In the genomic region with DNA sequence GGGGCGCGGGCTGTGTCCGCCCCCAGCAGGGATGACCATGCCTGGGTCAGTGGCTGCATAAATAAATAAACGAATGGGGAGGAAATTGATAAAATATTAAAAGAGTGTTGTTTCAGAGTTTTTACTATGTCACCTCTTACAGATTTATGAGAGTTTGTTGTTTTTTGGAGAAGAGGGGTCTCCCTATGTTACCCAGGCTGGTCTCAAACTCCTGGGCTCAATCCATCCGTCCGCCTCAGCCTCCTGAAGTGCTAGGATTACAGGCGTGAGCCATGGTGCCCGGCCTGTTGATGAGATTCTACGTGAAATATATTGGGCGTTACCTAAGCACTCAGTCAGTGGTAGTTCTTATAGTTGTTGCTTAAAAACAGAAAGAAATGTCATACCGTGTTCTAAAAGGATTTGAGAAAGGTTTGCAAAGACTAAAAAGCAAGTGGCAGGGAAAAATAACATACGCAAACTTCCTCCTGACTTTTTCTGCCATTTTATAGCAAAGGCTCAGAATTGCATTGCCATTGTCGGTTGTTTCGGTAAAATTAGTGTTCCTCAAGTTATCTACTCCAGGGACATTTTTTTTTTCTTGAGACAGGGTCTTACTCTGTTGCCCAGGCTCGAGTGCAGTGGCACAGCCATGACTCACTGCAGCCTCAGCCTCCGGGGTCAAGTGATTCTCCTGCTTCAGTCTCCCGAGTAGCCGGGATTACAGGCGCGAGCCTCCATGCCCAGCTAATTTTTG, we compare ENCODE assay signal across 8 cellular contexts. TPM values are rescaled to one million over a fixed set of nuclear protein-coding genes. Genes with fewer than 3 reads are reported as not detected.
A peak's percentile ranks its signal among the peaks of the same experiment; 100 is the strongest.
DNase-seq lines count a peak whose midpoint lies in the region; ATAC-seq and TF ChIP-seq lines count a peak whose summit lies in the region.

No MANE protein-coding gene starts in this region.

- no peaks in the 10 kb centered on the region for H3K9me2 ChIP-seq in Karpas-422 (replicated peaks; ENCODE audit: insufficient read depth, low read length)

- H3K4me1 ChIP-seq in Karpas-422 (ENCODE audit: low read length), result peaks cover 11% of the 10 kb centered on the region
- peaks cover 7 to 10% of the 10 kb centered on the region in 2 donors for H3K4me1 ChIP-seq in naive thymus-derived CD4-positive, alpha-beta T cell (ENCODE audit: control insufficient read depth in 2 of 2, insufficient read depth in 2 of 2, low read length in 2 of 2)

- no peaks in the 10 kb centered on the region for H3K27me3 ChIP-seq in Karpas-422 (ENCODE audit: low read length)
- H3K27me3 ChIP-seq in naive thymus-derived CD4-positive, alpha-beta T cell (ENCODE audit: control insufficient read depth in 2 of 2, insufficient read depth in 2 of 2, low read length in 2 of 2), result no peaks in the 10 kb centered on the region

- peak overlapping the region; percentile 82 for H3K27ac Mint-ChIP-seq in chondrocyte (ENCODE audit: unreplicated experiment)
- peak overlapping the region; percentile 89 to 99 (median 97) for H3K27ac Mint-ChIP-seq in naive thymus-derived CD4-positive, alpha-beta T cell

- H3K27me3 Mint-ChIP-seq in chondrocyte (ENCODE audit: low read depth), result no peaks in the 10 kb centered on the region
- H3K27me3 Mint-ChIP-seq in naive thymus-derived CD4-positive, alpha-beta T cell, result no peaks in the 10 kb centered on the region

- H3K4me1 Mint-ChIP-seq in chondrocyte (ENCODE audit: low read depth), result peaks cover 13% of the 10 kb centered on the region
- H3K4me1 Mint-ChIP-seq in naive thymus-derived CD4-positive, alpha-beta T cell, result peaks cover 5 to 26% (median 13%) of the 10 kb centered on the region in 7 donors

- POLR2A ChIA-PET in naive thymus-derived CD4-positive, alpha-beta T cell (lab: Charles Lee), result interaction anchor here (0.7 to 2.6 kb wide), 14 partner anchors 15 to 403 kb away, joined by 3 to 113 read pairs (median 6); a partner anchor contains a TSS

- intact Hi-C loops in naive thymus-derived CD4-positive, alpha-beta T cell (cut with micrococcal nuclease), result loop anchor here in 1 of 2 donors (5.0 kb wide), 1 partner anchor 240 kb away; a partner anchor contains a TSS

- peak overlapping the region; percentile 67; the same call in 1 of the 2 replicates for H3K9ac ChIP-seq in Karpas-422 (ENCODE audit: low read length)

- TF ChIP-seq CTCF in C4-2B (conservative IDR thresholded peaks at IDR 0.05), result no peak
- no peak for TF ChIP-seq CTCF in chondrocyte (IDR thresholded peaks at IDR 0.05)

- H3K4me3 Mint-ChIP-seq in chondrocyte (ENCODE audit: unreplicated experiment), result peak overlapping the region; percentile 84
- peak overlapping the region; percentile 73 to 94 (median 90) for H3K4me3 Mint-ChIP-seq in naive thymus-derived CD4-positive, alpha-beta T cell

- CTCF ChIA-PET in naive thymus-derived CD4-positive, alpha-beta T cell (lab: Charles Lee), result interaction anchor here (0.8 to 1.9 kb wide), 3 partner anchors 30 to 40 kb away, joined by 3 to 13 read pairs (median 5); a partner anchor contains a TSS

- no peaks in the 10 kb centered on the region for H3K36me3 Mint-ChIP-seq in chondrocyte (ENCODE audit: low read depth)
- no peaks in the 10 kb centered on the region for H3K36me3 Mint-ChIP-seq in naive thymus-derived CD4-positive, alpha-beta T cell

- no peak for ATAC-seq in naive thymus-derived CD4-positive, alpha-beta T cell
- ATAC-seq in GM21723 (IDR thresholded peaks at IDR 0.05; ENCODE audit: unreplicated experiment), result no peak

- no peaks in the 10 kb centered on the region for H3K9me3 ChIP-seq in Karpas-422 (ENCODE audit: low read length)
- H3K9me3 ChIP-seq in naive thymus-derived CD4-positive, alpha-beta T cell (ENCODE audit: control insufficient read depth in 2 of 3, low read length in 3 of 3), result no peaks in the 10 kb centered on the region

- H3K9me3 Mint-ChIP-seq in chondrocyte (ENCODE audit: low read depth), result no peaks in the 10 kb centered on the region
- H3K9me3 Mint-ChIP-seq in naive thymus-derived CD4-positive, alpha-beta T cell, result peaks cover 0 to 2% (median 0%) of the 10 kb centered on the region in 11 donors

- peak overlapping the region; percentile 76 for H3K4me3 ChIP-seq in Karpas-422 (ENCODE audit: low read length)
- peak overlapping the region; percentile 85 for H3K4me3 ChIP-seq in naive thymus-derived CD4-positive, alpha-beta T cell (ENCODE audit: low read length)

- H3K36me3 ChIP-seq in Karpas-422 (ENCODE audit: insufficient read depth, low read length), result no peaks in the 10 kb centered on the region
- H3K36me3 ChIP-seq in naive thymus-derived CD4-positive, alpha-beta T cell (ENCODE audit: control insufficient read depth in 2 of 3, insufficient read depth in 3 of 3, low read length in 3 of 3), result no peaks in the 10 kb centered on the region

- DNase-seq in Karpas-422, result no peak
- peak; percentile 21 for DNase-seq in chondrocyte (ENCODE audit: low spot score)
- DNase-seq in naive thymus-derived CD4-positive, alpha-beta T cell, result peak in 4 of 9 donors; percentile 13 to 34 (median 20)
- DNase-seq in GM19240 (ENCODE audit: insufficient read length, low spot score), result no peak
- no peak for DNase-seq in middle frontal gyrus (ENCODE audit: extremely low spot score, low spot score)
- DNase-seq in hippocampal formation (lab: John Stamatoyannopoulos, UW), result no peak

- peak overlapping the region; percentile 86 for H3K4me2 ChIP-seq in Karpas-422 (ENCODE audit: low read depth, low read length, poor library complexity, severe bottlenecking)

- H3K27ac ChIP-seq in C4-2B (peak overlapping the region; percentile 97), Karpas-422 (ENCODE audit: low read length) (no peak overlapping the region)
- peak overlapping the region; percentile 87 for H3K27ac ChIP-seq in naive thymus-derived CD4-positive, alpha-beta T cell (ENCODE audit: low read depth, low read length)

- H3K79me2 ChIP-seq in Karpas-422 (ENCODE audit: low read length), result no peaks in the 10 kb centered on the region

- no peaks in the 10 kb centered on the region for H4K20me1 ChIP-seq in Karpas-422 (ENCODE audit: insufficient read depth, low read depth, low read length)

- H2AFZ ChIP-seq in Karpas-422 (ENCODE audit: low read length), result peak overlapping the region; percentile 77

RNA-seq across cellular contexts. Expression of a gene that starts 39.5 kb away (rescaled TPM):
- total RNA-seq in Karpas-422 (2014; rRNA removed; shearing (Covaris generic); ENCODE audit: low replicate concordance), result 20.3 and 23.8 TPM in 2 replicates
- total RNA-seq in chondrocyte, result 53.3 to 78.3 TPM (median 77.9 TPM) in 3 replicates
- 10 to 100 TPM; 37.7 to 69.0 (median 56.9) TPM for total RNA-seq in naive thymus-derived CD4-positive, alpha-beta T cell
- polyA plus RNA-seq in naive thymus-derived CD4-positive, alpha-beta T cell, result 1 to 10 TPM; 3.6 to 6.6 TPM
